11 cellular contexts compared by ENCODE assay signal in genomic region chr6:111536888-111537287, GRCh38. TPM values are rescaled to one million over a fixed set of nuclear protein-coding genes. Genes with fewer than 3 reads are reported as not detected.
DNase-seq lines count a peak whose midpoint lies in the region; ATAC-seq and TF ChIP-seq lines count a peak whose summit lies in the region.
"Had no signal": no experiment of that assay in that cellular context is flagged by ENCODE, and none has a peak within 500 bp of the region (broad histone marks: within the 10 kb centered on the region; RNA-seq: fewer than 3 reads in every experiment).

No MANE protein-coding gene starts in this region.

- no peak overlapping the region for H3K4ac ChIP-seq in neuronal stem cell (ENCODE audit: low read length)

- peak; percentile 31 for DNase-seq in OCI-M2 (lab: John Stamatoyannopoulos, UW; ENCODE audit: unreplicated experiment)
- no peak for DNase-seq in left ventricle myocardium inferior
- DNase-seq in neuronal stem cell (ENCODE audit: low spot score): no peak
- DNase-seq in NCI-H345 treated with DMSO at 0.1 percent for 48 hours (lab: John Stamatoyannopoulos, UW; ENCODE audit: unreplicated experiment): no peak
- no peak for DNase-seq in cerebellar cortex (ENCODE audit: low spot score)
- DNase-seq: activated B cell treated with CpG ODN at 0.5 μM for 24 hours, cortex of kidney, NCI-H1417 treated with DMSO at 0.1 percent for 48 hours had no signal

- H3K4me3 ChIP-seq in BLaER1 treated with 17β-estradiol and CSF1 and Interleukin-3, amounts not matched to agents 10 nM and 100 nM: no peak overlapping the region
- H3K4me3 ChIP-seq in left ventricle myocardium inferior (no peak overlapping the region), neuronal stem cell (ENCODE audit: low read length in 2 of 2) (no peak overlapping the region)

- no peak overlapping the region for H2BK12ac ChIP-seq in neuronal stem cell (ENCODE audit: low read length)

- ATAC-seq in GM21529 (IDR thresholded peaks at IDR 0.05; ENCODE audit: unreplicated experiment) (peak; percentile 65), GM18870 (IDR thresholded peaks at IDR 0.05; ENCODE audit: unreplicated experiment) (no peak)

- H2BK5ac ChIP-seq in neuronal stem cell (ENCODE audit: low read length): no peak overlapping the region

- no peaks in the 10 kb centered on the region for H3K9me3 ChIP-seq in BLaER1 treated with 17β-estradiol and CSF1 and Interleukin-3, amounts not matched to agents 10 nM and 100 nM (replicated peaks in 1 of 11)
- no peaks in the 10 kb centered on the region for H3K9me3 ChIP-seq in left ventricle myocardium inferior (replicated peaks)
- no peaks in the 10 kb centered on the region for H3K9me3 ChIP-seq in neuronal stem cell (replicated peaks in 1 of 2; ENCODE audit: control insufficient read depth in 2 of 2, insufficient read depth in 1 of 2, low read depth in 1 of 2, low read length in 2 of 2)

- H3K23ac ChIP-seq in neuronal stem cell (ENCODE audit: low read depth, low read length, poor library complexity): no peak overlapping the region

- no CpG with 5 or more reads among the region's 3 CpGs for WGBS in neuronal stem cell (ENCODE audit: extremely low coverage in 2 of 2, insufficient read length in 2 of 2, insufficient replicate concordance in 1 of 2), 2 donors

- H3K27ac ChIP-seq in BLaER1 treated with 17β-estradiol and CSF1 and Interleukin-3, amounts not matched to agents 10 nM and 100 nM: peak overlapping the region in 8 of 11 experiments; percentile 15 to 61 (median 38); a peak in 13 of 22 replicates
- H3K27ac ChIP-seq in left ventricle myocardium inferior (replicated peaks) (peak overlapping the region; percentile 42), neuronal stem cell (replicated peaks; ENCODE audit: low read length) (no peak overlapping the region)

- peaks cover 0 to 82% (median 14%) of the 10 kb centered on the region in 11 experiments; a peak in 9 of 22 replicates for H4K20me1 ChIP-seq in BLaER1 treated with 17β-estradiol and CSF1 and Interleukin-3, amounts not matched to agents 10 nM and 100 nM

- no peak overlapping the region for H2BK120ac ChIP-seq in neuronal stem cell (ENCODE audit: low read depth, low read length)

- H3K4me1 ChIP-seq in BLaER1 treated with 17β-estradiol and CSF1 and Interleukin-3, amounts not matched to agents 10 nM and 100 nM: peaks cover 32 to 52% (median 43%) of the 10 kb centered on the region in 10 experiments
- H3K4me1 ChIP-seq in left ventricle myocardium inferior: peaks cover 55% of the 10 kb centered on the region
- H3K4me1 ChIP-seq in neuronal stem cell (ENCODE audit: control insufficient read depth in 2 of 2, insufficient read depth in 1 of 2, low read depth in 1 of 2, low read length in 2 of 2): peaks cover 11 to 17% of the 10 kb centered on the region in 2 donors

- no peak overlapping the region for H3K18ac ChIP-seq in neuronal stem cell (ENCODE audit: low read length)

- no peak overlapping the region for H3K14ac ChIP-seq in neuronal stem cell (ENCODE audit: low read length)

- H3K79me1 ChIP-seq in neuronal stem cell (ENCODE audit: low read depth, low read length): no peaks in the 10 kb centered on the region

- no peak overlapping the region for H4K91ac ChIP-seq in neuronal stem cell (ENCODE audit: low read depth, low read length, poor library complexity)

- no peak for TF ChIP-seq CTCF in left ventricle myocardium inferior (IDR thresholded peaks at IDR 0.05; ENCODE audit: borderline replicate concordance)

- H3K27me3 ChIP-seq in BLaER1 treated with 17β-estradiol and CSF1 and Interleukin-3, amounts not matched to agents 10 nM and 100 nM: no peaks in the 10 kb centered on the region
- no peaks in the 10 kb centered on the region for H3K27me3 ChIP-seq in left ventricle myocardium inferior (ENCODE audit: low read depth)
- no peaks in the 10 kb centered on the region for H3K27me3 ChIP-seq in neuronal stem cell (ENCODE audit: control insufficient read depth in 3 of 3, insufficient read depth in 3 of 3, low read depth in 1 of 3, low read length in 3 of 3)

- peaks cover 0 to 21% (median 10%) of the 10 kb centered on the region in 11 experiments; a peak in 10 of 22 replicates for H3K36me3 ChIP-seq in BLaER1 treated with 17β-estradiol and CSF1 and Interleukin-3, amounts not matched to agents 10 nM and 100 nM
- H3K36me3 ChIP-seq in left ventricle myocardium inferior (no peaks in the 10 kb centered on the region), neuronal stem cell (replicated peaks in 1 of 2; ENCODE audit: control insufficient read depth in 2 of 2, insufficient read depth in 2 of 2, low read length in 2 of 2) (no peaks in the 10 kb centered on the region)

- peak overlapping the region; percentile 32 to 75 (median 60) for H3K4me2 ChIP-seq in BLaER1 treated with 17β-estradiol and CSF1 and Interleukin-3, amounts not matched to agents 10 nM and 100 nM
- no peak overlapping the region for H3K4me2 ChIP-seq in neuronal stem cell (ENCODE audit: insufficient read depth, low read length, poor library complexity, severe bottlenecking)

- intact Hi-C loops in left ventricle myocardium inferior (cut with micrococcal nuclease): no loop called here

- H2AK5ac ChIP-seq in neuronal stem cell (ENCODE audit: low read depth, low read length): no peak overlapping the region

- H2AFZ ChIP-seq in neuronal stem cell (ENCODE audit: low read length): no peak overlapping the region

- no peak overlapping the region for H4K8ac ChIP-seq in neuronal stem cell (ENCODE audit: low read depth, low read length)

- H2BK15ac ChIP-seq in neuronal stem cell (ENCODE audit: low read length): no peak overlapping the region

- peak overlapping the region in 3 of 11 experiments; percentile 3 to 32 (median 18); a peak in 3 of 22 replicates for H3K9ac ChIP-seq in BLaER1 treated with 17β-estradiol and CSF1 and Interleukin-3, amounts not matched to agents 10 nM and 100 nM
- H3K9ac ChIP-seq in neuronal stem cell (ENCODE audit: low read depth, low read length, poor library complexity): no peak overlapping the region

RNA-seq across cellular contexts. Expression of gene REV3L, which starts 53.9 kb away (rescaled TPM):
- total RNA-seq in left ventricle myocardium inferior: 12.5 TPM
- 4.6 TPM for polyA plus RNA-seq in neuronal stem cell (2013, experiment 1 of 2)
- 4.7 TPM for polyA plus RNA-seq in neuronal stem cell (2013, experiment 2 of 2)
